1 cellular context compared by ENCODE assay signal in genomic region chr11:121023848-121024751, GRCh38.
A peak's percentile ranks its signal among the peaks of the same experiment; 100 is the strongest.
TF ChIP-seq lines count a peak whose summit lies in the region.

TSS of gene TBCEL (plus strand) at chr11:121024102. CDS start at chr11:121045691, 21,589 bp downstream.

TF ChIP-seq in HEK293, 187 proteins besides CTCF, POLR2A, EP300 and RAD21 (continued from another document and continues in another):
- TF ChIP-seq, protein P1, sequence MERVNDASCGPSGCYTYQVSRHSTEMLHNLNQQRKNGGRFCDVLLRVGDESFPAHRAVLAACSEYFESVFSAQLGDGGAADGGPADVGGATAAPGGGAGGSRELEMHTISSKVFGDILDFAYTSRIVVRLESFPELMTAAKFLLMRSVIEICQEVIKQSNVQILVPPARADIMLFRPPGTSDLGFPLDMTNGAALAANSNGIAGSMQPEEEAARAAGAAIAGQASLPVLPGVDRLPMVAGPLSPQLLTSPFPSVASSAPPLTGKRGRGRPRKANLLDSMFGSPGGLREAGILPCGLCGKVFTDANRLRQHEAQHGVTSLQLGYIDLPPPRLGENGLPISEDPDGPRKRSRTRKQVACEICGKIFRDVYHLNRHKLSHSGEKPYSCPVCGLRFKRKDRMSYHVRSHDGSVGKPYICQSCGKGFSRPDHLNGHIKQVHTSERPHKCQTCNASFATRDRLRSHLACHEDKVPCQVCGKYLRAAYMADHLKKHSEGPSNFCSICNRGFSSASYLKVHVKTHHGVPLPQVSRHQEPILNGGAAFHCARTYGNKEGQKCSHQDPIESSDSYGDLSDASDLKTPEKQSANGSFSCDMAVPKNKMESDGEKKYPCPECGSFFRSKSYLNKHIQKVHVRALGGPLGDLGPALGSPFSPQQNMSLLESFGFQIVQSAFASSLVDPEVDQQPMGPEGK (tag by site-specific recombination; IDR thresholded peaks at IDR 0.05), result peak; percentile 95
- TF ChIP-seq IKZF3 (tag by site-specific recombination; IDR thresholded peaks at IDR 0.05), result no peak
- TF ChIP-seq TRIM28 (IDR thresholded peaks at IDR 0.05; ENCODE audit: borderline replicate concordance, low read length), result no peak
- no peak for TF ChIP-seq YY2 (tag by site-specific recombination; IDR thresholded peaks at IDR 0.05)
- TF ChIP-seq ZNF585B (tag by site-specific recombination; IDR thresholded peaks at IDR 0.05), result peak; percentile 26; the same call in 1 of the 2 replicates
- TF ChIP-seq ZNF677 (tag by site-specific recombination; IDR thresholded peaks at IDR 0.05), result no peak
- TF ChIP-seq ZSCAN23 (tag by site-specific recombination; IDR thresholded peaks at IDR 0.05), result no peak
- TF ChIP-seq, protein P2, sequence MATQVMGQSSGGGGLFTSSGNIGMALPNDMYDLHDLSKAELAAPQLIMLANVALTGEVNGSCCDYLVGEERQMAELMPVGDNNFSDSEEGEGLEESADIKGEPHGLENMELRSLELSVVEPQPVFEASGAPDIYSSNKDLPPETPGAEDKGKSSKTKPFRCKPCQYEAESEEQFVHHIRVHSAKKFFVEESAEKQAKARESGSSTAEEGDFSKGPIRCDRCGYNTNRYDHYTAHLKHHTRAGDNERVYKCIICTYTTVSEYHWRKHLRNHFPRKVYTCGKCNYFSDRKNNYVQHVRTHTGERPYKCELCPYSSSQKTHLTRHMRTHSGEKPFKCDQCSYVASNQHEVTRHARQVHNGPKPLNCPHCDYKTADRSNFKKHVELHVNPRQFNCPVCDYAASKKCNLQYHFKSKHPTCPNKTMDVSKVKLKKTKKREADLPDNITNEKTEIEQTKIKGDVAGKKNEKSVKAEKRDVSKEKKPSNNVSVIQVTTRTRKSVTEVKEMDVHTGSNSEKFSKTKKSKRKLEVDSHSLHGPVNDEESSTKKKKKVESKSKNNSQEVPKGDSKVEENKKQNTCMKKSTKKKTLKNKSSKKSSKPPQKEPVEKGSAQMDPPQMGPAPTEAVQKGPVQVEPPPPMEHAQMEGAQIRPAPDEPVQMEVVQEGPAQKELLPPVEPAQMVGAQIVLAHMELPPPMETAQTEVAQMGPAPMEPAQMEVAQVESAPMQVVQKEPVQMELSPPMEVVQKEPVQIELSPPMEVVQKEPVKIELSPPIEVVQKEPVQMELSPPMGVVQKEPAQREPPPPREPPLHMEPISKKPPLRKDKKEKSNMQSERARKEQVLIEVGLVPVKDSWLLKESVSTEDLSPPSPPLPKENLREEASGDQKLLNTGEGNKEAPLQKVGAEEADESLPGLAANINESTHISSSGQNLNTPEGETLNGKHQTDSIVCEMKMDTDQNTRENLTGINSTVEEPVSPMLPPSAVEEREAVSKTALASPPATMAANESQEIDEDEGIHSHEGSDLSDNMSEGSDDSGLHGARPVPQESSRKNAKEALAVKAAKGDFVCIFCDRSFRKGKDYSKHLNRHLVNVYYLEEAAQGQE (tag by site-specific recombination; IDR thresholded peaks at IDR 0.05), result no peak
- no peak for TF ChIP-seq ZNF140 (tag by site-specific recombination; IDR thresholded peaks at IDR 0.05)
- no peak for TF ChIP-seq ZNF830 (tag by site-specific recombination; IDR thresholded peaks at IDR 0.05; ENCODE audit: low read depth)
- TF ChIP-seq GFI1B (tag by site-specific recombination; IDR thresholded peaks at IDR 0.05), result no peak
- TF ChIP-seq ZNF214 (tag by site-specific recombination; IDR thresholded peaks at IDR 0.05; ENCODE audit: borderline replicate concordance), result no peak
- no peak for TF ChIP-seq ZNF239 (tag by site-specific recombination; IDR thresholded peaks at IDR 0.05)
- no peak for TF ChIP-seq ZNF302 (tag by site-specific recombination; IDR thresholded peaks at IDR 0.05; ENCODE audit: low read depth)
- no peak for TF ChIP-seq ZNF23 (tag by site-specific recombination; IDR thresholded peaks at IDR 0.05; ENCODE audit: borderline replicate concordance)
- TF ChIP-seq ZNF521 (tag by site-specific recombination; IDR thresholded peaks at IDR 0.05), result no peak
- no peak for TF ChIP-seq ZNF114 (tag by site-specific recombination; IDR thresholded peaks at IDR 0.05)
- no peak for TF ChIP-seq ZNF792 (tag by site-specific recombination; IDR thresholded peaks at IDR 0.05)
- no peak for TF ChIP-seq ZNF426 (tag by site-specific recombination; IDR thresholded peaks at IDR 0.05)
- no peak for TF ChIP-seq ZNF544 (tag by site-specific recombination; IDR thresholded peaks at IDR 0.05)
- TF ChIP-seq ZNF510 (tag by site-specific recombination; IDR thresholded peaks at IDR 0.05; ENCODE audit: insufficient replicate concordance), result no peak
- TF ChIP-seq ZNF776 (tag by site-specific recombination; IDR thresholded peaks at IDR 0.05; ENCODE audit: borderline replicate concordance), result no peak
- TF ChIP-seq ZNF580 (tag by site-specific recombination; IDR thresholded peaks at IDR 0.05), result no peak
- no peak for TF ChIP-seq ZNF549 (tag by site-specific recombination; IDR thresholded peaks at IDR 0.05)
- no peak for TF ChIP-seq ZNF19 (tag by site-specific recombination; IDR thresholded peaks at IDR 0.05; ENCODE audit: low read depth)
- TF ChIP-seq ZBTB11 (tag by site-specific recombination; conservative IDR thresholded peaks at IDR 0.05; ENCODE audit: low read depth), result peak; percentile 73
- TF ChIP-seq ZNF433 (tag by site-specific recombination; IDR thresholded peaks at IDR 0.05; ENCODE audit: low read depth), result no peak
- TF ChIP-seq ZNF555 (tag by site-specific recombination; conservative IDR thresholded peaks at IDR 0.05), result no peak
- TF ChIP-seq ZNF366 (tag by site-specific recombination; conservative IDR thresholded peaks at IDR 0.05), result no peak
- TF ChIP-seq OSR2 (tag by site-specific recombination; IDR thresholded peaks at IDR 0.05), result no peak
- TF ChIP-seq, protein P3, sequence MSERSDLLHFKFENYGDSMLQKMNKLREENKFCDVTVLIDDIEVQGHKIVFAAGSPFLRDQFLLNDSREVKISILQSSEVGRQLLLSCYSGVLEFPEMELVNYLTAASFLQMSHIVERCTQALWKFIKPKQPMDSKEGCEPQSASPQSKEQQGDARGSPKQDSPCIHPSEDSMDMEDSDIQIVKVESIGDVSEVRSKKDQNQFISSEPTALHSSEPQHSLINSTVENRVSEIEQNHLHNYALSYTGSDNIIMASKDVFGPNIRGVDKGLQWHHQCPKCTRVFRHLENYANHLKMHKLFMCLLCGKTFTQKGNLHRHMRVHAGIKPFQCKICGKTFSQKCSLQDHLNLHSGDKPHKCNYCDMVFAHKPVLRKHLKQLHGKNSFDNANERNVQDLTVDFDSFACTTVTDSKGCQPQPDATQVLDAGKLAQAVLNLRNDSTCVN (tag by site-specific recombination; optimal IDR thresholded peaks at IDR 0.05), result peak; percentile 28
- TF ChIP-seq ZBTB6 (tag by site-specific recombination; IDR thresholded peaks at IDR 0.05), result no peak
- TF ChIP-seq KLF16 (tag by site-specific recombination; IDR thresholded peaks at IDR 0.05), result 0 out of 2 replicates have a peak, but pooled peaks have one; percentile 12
- no peak for TF ChIP-seq ZNF169 (tag by site-specific recombination; IDR thresholded peaks at IDR 0.05)
- no peak for TF ChIP-seq SCRT1 (tag by site-specific recombination; IDR thresholded peaks at IDR 0.05; ENCODE audit: borderline replicate concordance)
- TF ChIP-seq ZIC2 (tag by site-specific recombination; IDR thresholded peaks at IDR 0.05), result no peak
- TF ChIP-seq ZNF266 (tag by site-specific recombination; IDR thresholded peaks at IDR 0.05; ENCODE audit: low read depth), result no peak
- TF ChIP-seq, protein P4, sequence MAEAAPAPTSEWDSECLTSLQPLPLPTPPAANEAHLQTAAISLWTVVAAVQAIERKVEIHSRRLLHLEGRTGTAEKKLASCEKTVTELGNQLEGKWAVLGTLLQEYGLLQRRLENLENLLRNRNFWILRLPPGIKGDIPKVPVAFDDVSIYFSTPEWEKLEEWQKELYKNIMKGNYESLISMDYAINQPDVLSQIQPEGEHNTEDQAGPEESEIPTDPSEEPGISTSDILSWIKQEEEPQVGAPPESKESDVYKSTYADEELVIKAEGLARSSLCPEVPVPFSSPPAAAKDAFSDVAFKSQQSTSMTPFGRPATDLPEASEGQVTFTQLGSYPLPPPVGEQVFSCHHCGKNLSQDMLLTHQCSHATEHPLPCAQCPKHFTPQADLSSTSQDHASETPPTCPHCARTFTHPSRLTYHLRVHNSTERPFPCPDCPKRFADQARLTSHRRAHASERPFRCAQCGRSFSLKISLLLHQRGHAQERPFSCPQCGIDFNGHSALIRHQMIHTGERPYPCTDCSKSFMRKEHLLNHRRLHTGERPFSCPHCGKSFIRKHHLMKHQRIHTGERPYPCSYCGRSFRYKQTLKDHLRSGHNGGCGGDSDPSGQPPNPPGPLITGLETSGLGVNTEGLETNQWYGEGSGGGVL (tag by site-specific recombination; IDR thresholded peaks at IDR 0.05), result no peak
- TF ChIP-seq REPIN1 (tag by site-specific recombination; IDR thresholded peaks at IDR 0.05; ENCODE audit: low read depth), result no peak
- no peak for TF ChIP-seq ZNF701 (tag by site-specific recombination; IDR thresholded peaks at IDR 0.05)
- no peak for TF ChIP-seq ZNF362 (tag by site-specific recombination; IDR thresholded peaks at IDR 0.05)
- peak; percentile 79 for TF ChIP-seq ZNF518A (tag by site-specific recombination; conservative IDR thresholded peaks at IDR 0.05; ENCODE audit: low read depth)
- no peak for TF ChIP-seq ZNF132 (tag by site-specific recombination; IDR thresholded peaks at IDR 0.05; ENCODE audit: borderline replicate concordance)
